Comparison of ENCODE assay signal across 9 cellular contexts in genomic region chr10:26486985-26487850, GRCh38. TPM values are rescaled to one million over a fixed set of nuclear protein-coding genes. Genes with fewer than 3 reads are reported as not detected.
DNase-seq lines count a peak whose midpoint lies in the region; ATAC-seq and TF ChIP-seq lines count a peak whose summit lies in the region.
"Had no signal": no experiment of that assay in that cellular context is flagged by ENCODE, and none has a peak within 500 bp of the region (broad histone marks: within the 10 kb centered on the region; RNA-seq: fewer than 3 reads in every experiment).

No MANE protein-coding gene starts in this region.

- DNase-seq in T-helper 22 cell (ENCODE audit: low read depth) (peak; percentile 69), brain pericyte (ENCODE audit: low read depth, low spot score) (peak; percentile 5), thyroid gland (peak; percentile 31 to 32), SHP77 treated with DMSO at 0.1 percent for 48 hours (lab: John Stamatoyannopoulos, UW) (no peak), OCI-M2 (lab: John Stamatoyannopoulos, UW; ENCODE audit: unreplicated experiment) (no peak)
- DNase-seq in naive thymus-derived CD4-positive, alpha-beta T cell: peak in 8 of 9 donors; percentile 50 to 86 (median 66)

- peak overlapping the region; percentile 8 to 83 (median 74) for H3K4me3 Mint-ChIP-seq in naive thymus-derived CD4-positive, alpha-beta T cell

- peak overlapping the region; percentile 90 to 97 (median 94) for H3K27ac Mint-ChIP-seq in naive thymus-derived CD4-positive, alpha-beta T cell

- 53 to 68% methylated on average over 11 of the region's 11 CpGs for WGBS in thyroid gland, 2 donors

- peaks cover 0 to 3% (median 0%) of the 10 kb centered on the region in 11 donors for H3K9me3 Mint-ChIP-seq in naive thymus-derived CD4-positive, alpha-beta T cell

- H3K9me3 ChIP-seq in naive thymus-derived CD4-positive, alpha-beta T cell (ENCODE audit: control insufficient read depth in 2 of 3, low read length in 3 of 3): no peaks in the 10 kb centered on the region
- H3K9me3 ChIP-seq in thyroid gland: no peaks in the 10 kb centered on the region

- intact Hi-C loops in naive thymus-derived CD4-positive, alpha-beta T cell (cut with micrococcal nuclease): loop anchor here (1.0 to 10.0 kb wide), 14 partner anchors 8 to 1845 kb away; partner anchors contain the start of genes ABI1 (in 2 of the 2), ACBD5 (in 2 of the 2), APBB1IP (in 2 of the 2) and ANKRD26 (in 1 of the 2)
- intact Hi-C loops in thyroid gland (cut with DNase I): no loop called here

- no peaks in the 10 kb centered on the region for H3K27me3 Mint-ChIP-seq in naive thymus-derived CD4-positive, alpha-beta T cell

- no peak for TF ChIP-seq POLR2A in thyroid gland (IDR thresholded peaks at IDR 0.05)

- TF ChIP-seq CTCF in thyroid gland (IDR thresholded peaks at IDR 0.05): no peak

- POLR2A ChIA-PET in naive thymus-derived CD4-positive, alpha-beta T cell (lab: Charles Lee): interaction anchor here (0.6 to 2.6 kb wide), 10 partner anchors 12 to 64 kb away, joined by 3 to 15 read pairs (median 5); partner anchors contain the start of gene APBB1IP

- H3K27me3 ChIP-seq in naive thymus-derived CD4-positive, alpha-beta T cell (ENCODE audit: control insufficient read depth in 2 of 2, insufficient read depth in 2 of 2, low read length in 2 of 2): no peaks in the 10 kb centered on the region
- no peaks in the 10 kb centered on the region for H3K27me3 ChIP-seq in thyroid gland

- peaks cover 10 to 24% (median 12%) of the 10 kb centered on the region in 5 donors for H3K36me3 Mint-ChIP-seq in naive thymus-derived CD4-positive, alpha-beta T cell

- peaks cover 56 to 64% of the 10 kb centered on the region in 2 donors for H3K4me1 ChIP-seq in naive thymus-derived CD4-positive, alpha-beta T cell (ENCODE audit: control insufficient read depth in 2 of 2, insufficient read depth in 2 of 2, low read length in 2 of 2)
- H3K4me1 ChIP-seq in thyroid gland: peaks cover 5 to 35% of the 10 kb centered on the region in 2 donors

- ATAC-seq in GM18868 (IDR thresholded peaks at IDR 0.05; ENCODE audit: unreplicated experiment) (peak; percentile 85), HG03060 (IDR thresholded peaks at IDR 0.05; ENCODE audit: low read depth, unreplicated experiment) (peak; percentile 92)
- peak; percentile 85 for ATAC-seq in naive thymus-derived CD4-positive, alpha-beta T cell

- CTCF ChIA-PET in naive thymus-derived CD4-positive, alpha-beta T cell (lab: Charles Lee): no interaction called here

- peaks cover 57 to 82% (median 74%) of the 10 kb centered on the region in 7 donors for H3K4me1 Mint-ChIP-seq in naive thymus-derived CD4-positive, alpha-beta T cell

- peaks cover 0 to 6% (median 3%) of the 10 kb centered on the region in 3 experiments for H3K36me3 ChIP-seq in naive thymus-derived CD4-positive, alpha-beta T cell (ENCODE audit: control insufficient read depth in 2 of 3, insufficient read depth in 3 of 3, low read length in 3 of 3)
- no peaks in the 10 kb centered on the region for H3K36me3 ChIP-seq in thyroid gland

- H3K4me3 ChIP-seq in naive thymus-derived CD4-positive, alpha-beta T cell (ENCODE audit: low read length): peak overlapping the region; percentile 43
- no peak overlapping the region for H3K4me3 ChIP-seq in thyroid gland (replicated peaks in 1 of 3)

- H3K27ac ChIP-seq in naive thymus-derived CD4-positive, alpha-beta T cell (ENCODE audit: low read depth, low read length): peak overlapping the region; percentile 84
- H3K27ac ChIP-seq in thyroid gland: peak overlapping the region in 1 of 3 donors; percentile 37

RNA-seq across cellular contexts. Expression of gene APBB1IP, which starts 49.1 kb away (rescaled TPM):
- 100 to 1,000 TPM in 1 of 5 experiments, 10 to 100 TPM in 4; 64.7 to 101 (median 88.0) TPM for total RNA-seq in naive thymus-derived CD4-positive, alpha-beta T cell
- 10 to 100 TPM; 60.2 to 70.5 TPM for polyA plus RNA-seq in naive thymus-derived CD4-positive, alpha-beta T cell
- total RNA-seq in thyroid gland: 1 to 10 TPM; 1.5 to 4.3 (median 2.2) TPM
- total RNA-seq: dermis microvascular lymphatic vessel endothelial cell had no signal

Comparison
In these comparisons a context has a peak if more than half of its experiments do, and no peak if none do; other contexts are left out.
1. DNase-seq: peak in T-helper 22 cell (single experiment), brain pericyte (single experiment), naive thymus-derived CD4-positive, alpha-beta T cell (8 of 9) and thyroid gland (2 of 2); none in SHP77 treated with DMSO at 0.1 percent for 48 hours (single experiment) and OCI-M2 (single experiment).
2. RNA of gene APBB1IP, which starts 49.1 kb away (total RNA-seq): 64.7 to 101 TPM in naive thymus-derived CD4-positive, alpha-beta T cell; 1.5 to 4.3 TPM in thyroid gland; every median in the first group is over 10 times any median in the second.
3. Peak in every context shown above with its lines, with median percentiles within 50 percentile points of each other: ATAC-seq.